Comparison of ENCODE assay signal across 1 cellular context in genomic region chr20:60271597-60271996, GRCh38.
TF ChIP-seq lines count a peak whose summit lies in the region.

No MANE protein-coding gene starts in this region.

TF ChIP-seq in WTC11, 78 proteins besides CTCF, POLR2A, EP300 and RAD21 (continued from another document):
- TF ChIP-seq, protein P1, sequence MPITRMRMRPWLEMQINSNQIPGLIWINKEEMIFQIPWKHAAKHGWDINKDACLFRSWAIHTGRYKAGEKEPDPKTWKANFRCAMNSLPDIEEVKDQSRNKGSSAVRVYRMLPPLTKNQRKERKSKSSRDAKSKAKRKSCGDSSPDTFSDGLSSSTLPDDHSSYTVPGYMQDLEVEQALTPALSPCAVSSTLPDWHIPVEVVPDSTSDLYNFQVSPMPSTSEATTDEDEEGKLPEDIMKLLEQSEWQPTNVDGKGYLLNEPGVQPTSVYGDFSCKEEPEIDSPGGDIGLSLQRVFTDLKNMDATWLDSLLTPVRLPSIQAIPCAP (CRISPR knock-in tag; IDR thresholded peaks at IDR 0.05), result no peak
- TF ChIP-seq SP1 (CRISPR knock-in tag; conservative IDR thresholded peaks at IDR 0.05) (no peak), CBFB (CRISPR knock-in tag; IDR thresholded peaks at IDR 0.05; ENCODE audit: low read depth) (no peak), JUN (CRISPR knock-in tag; IDR thresholded peaks at IDR 0.05) (no peak)
TF ChIP-seq in WTC11: peak in this region for 0.
